In the genomic region with DNA sequence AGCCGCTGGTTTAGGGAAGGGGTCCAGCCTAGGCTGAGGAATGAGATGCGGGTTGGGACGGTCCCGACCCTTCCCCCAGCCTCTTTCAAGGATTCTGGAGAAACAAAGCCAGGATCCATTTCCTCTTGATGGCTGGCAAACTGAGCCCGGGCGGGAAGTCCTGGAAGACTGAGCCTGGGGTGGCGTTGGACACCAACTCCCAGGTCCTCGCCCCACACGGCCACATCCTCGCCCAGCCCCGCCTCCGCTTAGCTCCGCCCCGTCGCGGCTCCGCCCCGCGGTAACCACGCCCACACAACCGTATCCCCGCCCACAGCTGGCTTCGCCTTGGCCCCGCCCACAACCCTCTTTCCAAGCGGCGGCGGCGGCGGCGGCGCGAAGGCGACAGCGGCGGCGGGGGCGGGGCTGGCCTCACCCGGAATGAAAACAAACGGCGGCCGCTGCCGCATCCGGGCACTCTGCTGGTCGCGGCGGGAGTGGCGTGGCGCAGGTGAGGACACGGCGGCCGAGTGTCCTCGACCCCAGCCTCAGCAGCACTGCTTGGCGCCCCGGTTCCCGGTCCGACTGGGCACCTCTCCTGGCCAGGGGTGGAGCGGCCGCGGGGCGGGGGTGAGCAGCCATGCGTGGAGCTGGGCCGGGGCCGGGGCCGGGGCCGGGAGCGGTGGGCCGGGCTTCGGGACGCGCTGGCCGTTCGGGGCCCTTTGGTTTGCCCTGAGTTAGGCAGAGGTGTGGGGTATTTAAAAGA, we compare ENCODE assay signal across 8 cellular contexts. TPM values are rescaled to one million over a fixed set of nuclear protein-coding genes. Genes with fewer than 3 reads are reported as not detected.
A peak's percentile ranks its signal among the peaks of the same experiment; 100 is the strongest.
DNase-seq lines count a peak whose midpoint lies in the region; ATAC-seq and TF ChIP-seq lines count a peak whose summit lies in the region.

A gene with protein sequence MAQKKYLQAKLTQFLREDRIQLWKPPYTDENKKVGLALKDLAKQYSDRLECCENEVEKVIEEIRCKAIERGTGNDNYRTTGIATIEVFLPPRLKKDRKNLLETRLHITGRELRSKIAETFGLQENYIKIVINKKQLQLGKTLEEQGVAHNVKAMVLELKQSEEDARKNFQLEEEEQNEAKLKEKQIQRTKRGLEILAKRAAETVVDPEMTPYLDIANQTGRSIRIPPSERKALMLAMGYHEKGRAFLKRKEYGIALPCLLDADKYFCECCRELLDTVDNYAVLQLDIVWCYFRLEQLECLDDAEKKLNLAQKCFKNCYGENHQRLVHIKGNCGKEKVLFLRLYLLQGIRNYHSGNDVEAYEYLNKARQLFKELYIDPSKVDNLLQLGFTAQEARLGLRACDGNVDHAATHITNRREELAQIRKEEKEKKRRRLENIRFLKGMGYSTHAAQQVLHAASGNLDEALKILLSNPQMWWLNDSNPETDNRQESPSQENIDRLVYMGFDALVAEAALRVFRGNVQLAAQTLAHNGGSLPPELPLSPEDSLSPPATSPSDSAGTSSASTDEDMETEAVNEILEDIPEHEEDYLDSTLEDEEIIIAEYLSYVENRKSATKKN (plus strand): TSS at position 456 of the 745 bp plus-strand sequence. CDS start 3,538 bp downstream, outside the sequence.

- peak; percentile 51 for TF ChIP-seq POLR2A in GM10847 (IDR thresholded peaks at IDR 0.05; ENCODE audit: extremely low read depth, insufficient read length)

- H3K9me3 Mint-ChIP-seq in T-helper 2 cell treated with Interferon-gamma antibody and Interleukin-4, amounts not matched to agents 5 μg/mL and 100 μg/mL, for 36 hours: peaks cover 12% of the 10 kb centered on the region

- peak within 1 kb of the TSS; percentile 90 for H3K27ac Mint-ChIP-seq in T-helper 2 cell treated with Interferon-gamma antibody and Interleukin-4, amounts not matched to agents 5 μg/mL and 100 μg/mL, for 36 hours

- TF ChIP-seq CTCF in psoas muscle (IDR thresholded peaks at IDR 0.05): no peak

- H3K4me3 Mint-ChIP-seq in T-helper 2 cell treated with Interferon-gamma antibody and Interleukin-4, amounts not matched to agents 5 μg/mL and 100 μg/mL, for 36 hours: peak within 1 kb of the TSS; percentile 84

- peaks cover 3 to 20% of the 10 kb centered on the region in 2 donors for H3K36me3 ChIP-seq in psoas muscle (ENCODE audit: insufficient read depth in 1 of 2, low read depth in 1 of 2)

- H3K4me1 ChIP-seq in psoas muscle: peaks cover 14% of the 10 kb centered on the region

- peak within 1 kb of the TSS; percentile 95 for H3K4me3 ChIP-seq in psoas muscle

- no peaks in the 10 kb centered on the region for H3K9me3 ChIP-seq in psoas muscle

- no peaks in the 10 kb centered on the region for H3K27me3 Mint-ChIP-seq in T-helper 2 cell treated with Interferon-gamma antibody and Interleukin-4, amounts not matched to agents 5 μg/mL and 100 μg/mL, for 36 hours (ENCODE audit: low read depth)

- 1% methylated on average over 47 to 72 of the region's 72 CpGs for WGBS in psoas muscle, 3 donors

- H3K27ac ChIP-seq in psoas muscle: peak within 1 kb of the TSS; percentile 91

- H3K36me3 Mint-ChIP-seq in T-helper 2 cell treated with Interferon-gamma antibody and Interleukin-4, amounts not matched to agents 5 μg/mL and 100 μg/mL, for 36 hours (ENCODE audit: low read depth): peaks cover 21% of the 10 kb centered on the region

- H3K27me3 ChIP-seq in psoas muscle (ENCODE audit: insufficient read depth in 3 of 3, low read length in 2 of 3): no peaks in the 10 kb centered on the region

- peaks cover 28% of the 10 kb centered on the region for H3K4me1 Mint-ChIP-seq in T-helper 2 cell treated with Interferon-gamma antibody and Interleukin-4, amounts not matched to agents 5 μg/mL and 100 μg/mL, for 36 hours (ENCODE audit: low read depth)

- peak; percentile 62 for ATAC-seq in HG02678 (IDR thresholded peaks at IDR 0.05; ENCODE audit: unreplicated experiment)
- ATAC-seq in left ventricle myocardium superior: peak; percentile 100
- ATAC-seq in psoas muscle: peak; percentile 99

- intact Hi-C loops in left ventricle myocardium superior (cut with micrococcal nuclease) (no loop called here), psoas muscle (cut with DNase I) (no loop called here)

- DNase-seq in NCI-H146 (lab: John Stamatoyannopoulos, UW) (peak; percentile 83), anterior cingulate cortex (lab: John Stamatoyannopoulos, UW) (peak; percentile 22 to 93 (median 86)), left ventricle myocardium superior (peak; percentile 96), psoas muscle (peak; percentile 92 to 96), ureter (ENCODE audit: low spot score) (peak; percentile 94)
- DNase-seq in T-helper 2 cell treated with Interferon-gamma antibody and Interleukin-4, amounts not matched to agents 5 μg/mL and 100 μg/mL, for 36 hours (ENCODE audit: low spot score): peak; percentile 92

RNA-seq across cellular contexts. Expression of the gene that starts here (rescaled TPM):
- 36.5 TPM for total RNA-seq in left ventricle myocardium superior
- 10 to 100 TPM; 38.2 to 56.2 (median 50.0) TPM for total RNA-seq in psoas muscle
- polyA plus RNA-seq in psoas muscle: 10 to 100 TPM; 23.6 to 46.6 (median 33.2) TPM
- 56.4 TPM for total RNA-seq in ureter

Comparison
In these comparisons a context has a peak if more than half of its experiments do, and no peak if none do; other contexts are left out.
1. Peak in every context shown above with its lines: DNase-seq, ATAC-seq, H3K4me3 ChIP-seq and H3K27ac ChIP-seq.